Comparison of ENCODE assay signal across 8 cellular contexts in genomic region chr1:36553591-36554417, GRCh38.
DNase-seq lines count a peak whose midpoint lies in the region; ATAC-seq and TF ChIP-seq lines count a peak whose summit lies in the region.

No MANE protein-coding gene starts in this region.

- no peak overlapping the region for H3K4me3 ChIP-seq in OCI-LY7 (ENCODE audit: low read depth, low read length, poor library complexity, severe bottlenecking)
- no peak overlapping the region for H3K4me3 ChIP-seq in fibroblast of mammary gland (ENCODE audit: control insufficient read depth, low read depth, low read length)
- H3K4me3 ChIP-seq in neuronal stem cell (ENCODE audit: low read length in 2 of 2), result no peak overlapping the region

- no peaks in the 10 kb centered on the region for H3K4me1 ChIP-seq in OCI-LY7 (ENCODE audit: insufficient read depth, low read length, poor library complexity, severe bottlenecking)
- no peaks in the 10 kb centered on the region for H3K4me1 ChIP-seq in neuronal stem cell (ENCODE audit: control insufficient read depth in 2 of 2, insufficient read depth in 1 of 2, low read depth in 1 of 2, low read length in 2 of 2)

- H2AK5ac ChIP-seq in neuronal stem cell (ENCODE audit: low read depth, low read length), result no peak overlapping the region

- no peak overlapping the region for H3K4ac ChIP-seq in neuronal stem cell (ENCODE audit: low read length)

- no peak overlapping the region for H2BK12ac ChIP-seq in neuronal stem cell (ENCODE audit: low read length)

- WGBS in neuronal stem cell (ENCODE audit: extremely low coverage in 2 of 2, insufficient read length in 2 of 2, insufficient replicate concordance in 1 of 2), 2 donors, result no CpG with 5 or more reads among the region's 20 CpGs

- no peaks in the 10 kb centered on the region; the same call in 1 of the 2 replicates for H4K20me1 ChIP-seq in OCI-LY7 (ENCODE audit: insufficient read depth, low read length)

- H3K14ac ChIP-seq in neuronal stem cell (ENCODE audit: low read length), result no peak overlapping the region

- H3K9me3 ChIP-seq in OCI-LY7 (ENCODE audit: low read length), result no peaks in the 10 kb centered on the region
- no peaks in the 10 kb centered on the region for H3K9me3 ChIP-seq in neuronal stem cell (replicated peaks in 1 of 2; ENCODE audit: control insufficient read depth in 2 of 2, insufficient read depth in 1 of 2, low read depth in 1 of 2, low read length in 2 of 2)

- peak; percentile 22 for DNase-seq in Caki2 (ENCODE audit: low read depth)
- peak; percentile 55 for DNase-seq in KG1 (lab: John Stamatoyannopoulos, UW)
- DNase-seq in OCI-LY7 (ENCODE audit: low spot score), result peak; percentile 79
- peak; percentile 61 for DNase-seq in activated T-cell treated with anti-CD3 and anti-CD28 coated beads for 48 hours (ENCODE audit: low read depth)
- peak; percentile 43 for DNase-seq in fibroblast of mammary gland (ENCODE audit: low read depth)
- peak; percentile 80 for DNase-seq in neuronal stem cell (ENCODE audit: low spot score)
- DNase-seq in stromal cell of bone marrow (ENCODE audit: low read depth), result peak; percentile 25

- no peaks in the 10 kb centered on the region for H3K36me3 ChIP-seq in OCI-LY7 (ENCODE audit: insufficient read depth, low read length)
- no peaks in the 10 kb centered on the region for H3K36me3 ChIP-seq in neuronal stem cell (replicated peaks in 1 of 2; ENCODE audit: control insufficient read depth in 2 of 2, insufficient read depth in 2 of 2, low read length in 2 of 2)

- H3K79me2 ChIP-seq in OCI-LY7 (ENCODE audit: insufficient read depth, low read depth, low read length), result no peaks in the 10 kb centered on the region

- TF ChIP-seq CTCF in OCI-LY7 (conservative IDR thresholded peaks at IDR 0.05; ENCODE audit: low read length), result peak; percentile 92
- TF ChIP-seq CTCF in fibroblast of mammary gland (conservative IDR thresholded peaks at IDR 0.05; ENCODE audit: control insufficient read depth, insufficient read depth, low read depth, low read length), result peak; percentile 72

- no peak overlapping the region for H3K4me2 ChIP-seq in OCI-LY7 (ENCODE audit: low read length)
- H3K4me2 ChIP-seq in neuronal stem cell (ENCODE audit: insufficient read depth, low read length, poor library complexity, severe bottlenecking), result no peak overlapping the region

- H3K18ac ChIP-seq in neuronal stem cell (ENCODE audit: low read length), result no peak overlapping the region

- no peak overlapping the region for H2BK5ac ChIP-seq in neuronal stem cell (ENCODE audit: low read length)

- intact Hi-C loops in OCI-LY7 (cut with micrococcal nuclease; ENCODE audit: unreplicated experiment), result no loop called here

- CTCF ChIA-PET in OCI-LY7 (lab: Charles Lee; ENCODE audit: unreplicated experiment), result interaction anchor here (0.6 to 1.0 kb wide), 2 partner anchors 8 to 173 kb away, joined by 3 to 4 read pairs; no protein-coding TSS in a partner anchor

- H4K8ac ChIP-seq in neuronal stem cell (ENCODE audit: low read depth, low read length), result no peak overlapping the region

- no TSS peak for BruUV-seq in OCI-LY7 (replicated peaks; lab: Mats Ljungman, UMichigan)

- no peak overlapping the region for H2BK120ac ChIP-seq in neuronal stem cell (ENCODE audit: low read depth, low read length)

- no peaks in the 10 kb centered on the region for H3K9me2 ChIP-seq in OCI-LY7 (ENCODE audit: insufficient read depth, low read length)

- no peak overlapping the region for H3K9ac ChIP-seq in neuronal stem cell (ENCODE audit: low read depth, low read length, poor library complexity)

- in situ Hi-C loops in Caki2 (cut with HindIII; ENCODE audit: low pct_unique_long_range_greater_than_20kb, low sequenced_read_pairs), result no loop called here

- no peak for ATAC-seq in GM18907 (IDR thresholded peaks at IDR 0.05; ENCODE audit: unreplicated experiment)

- POLR2A ChIA-PET in OCI-LY7 (lab: Charles Lee), result no interaction called here

- H4K91ac ChIP-seq in neuronal stem cell (ENCODE audit: low read depth, low read length, poor library complexity), result no peak overlapping the region

- no peak overlapping the region for H3K23ac ChIP-seq in neuronal stem cell (ENCODE audit: low read depth, low read length, poor library complexity)

- H2BK15ac ChIP-seq in neuronal stem cell (ENCODE audit: low read length), result no peak overlapping the region

- H3K27me3 ChIP-seq in neuronal stem cell (ENCODE audit: control insufficient read depth in 3 of 3, insufficient read depth in 3 of 3, low read depth in 1 of 3, low read length in 3 of 3), result peaks cover 0 to 17% (median 0%) of the 10 kb centered on the region in 3 experiments

- H3K27ac ChIP-seq in OCI-LY7 (ENCODE audit: low read depth, low read length, poor library complexity, severe bottlenecking) (no peak overlapping the region), neuronal stem cell (replicated peaks; ENCODE audit: low read length) (no peak overlapping the region)

- no peak overlapping the region for H2AFZ ChIP-seq in OCI-LY7 (ENCODE audit: low read length)
- H2AFZ ChIP-seq in neuronal stem cell (ENCODE audit: low read length), result no peak overlapping the region

- H3K79me1 ChIP-seq in neuronal stem cell (ENCODE audit: low read depth, low read length), result no peaks in the 10 kb centered on the region

Comparison
In these comparisons a context has a peak if more than half of its experiments do, and no peak if none do; other contexts are left out.
1. DNase-seq: peak in every context shown above with its lines; median percentile 80 in neuronal stem cell; 79 in OCI-LY7; 61 in activated T-cell treated with anti-CD3 and anti-CD28 coated beads for 48 hours; 55 in KG1; 43 in fibroblast of mammary gland; 25 in stromal cell of bone marrow; 22 in Caki2.